Comparison of ENCODE assay signal across 1 cellular context in the genomic region with DNA sequence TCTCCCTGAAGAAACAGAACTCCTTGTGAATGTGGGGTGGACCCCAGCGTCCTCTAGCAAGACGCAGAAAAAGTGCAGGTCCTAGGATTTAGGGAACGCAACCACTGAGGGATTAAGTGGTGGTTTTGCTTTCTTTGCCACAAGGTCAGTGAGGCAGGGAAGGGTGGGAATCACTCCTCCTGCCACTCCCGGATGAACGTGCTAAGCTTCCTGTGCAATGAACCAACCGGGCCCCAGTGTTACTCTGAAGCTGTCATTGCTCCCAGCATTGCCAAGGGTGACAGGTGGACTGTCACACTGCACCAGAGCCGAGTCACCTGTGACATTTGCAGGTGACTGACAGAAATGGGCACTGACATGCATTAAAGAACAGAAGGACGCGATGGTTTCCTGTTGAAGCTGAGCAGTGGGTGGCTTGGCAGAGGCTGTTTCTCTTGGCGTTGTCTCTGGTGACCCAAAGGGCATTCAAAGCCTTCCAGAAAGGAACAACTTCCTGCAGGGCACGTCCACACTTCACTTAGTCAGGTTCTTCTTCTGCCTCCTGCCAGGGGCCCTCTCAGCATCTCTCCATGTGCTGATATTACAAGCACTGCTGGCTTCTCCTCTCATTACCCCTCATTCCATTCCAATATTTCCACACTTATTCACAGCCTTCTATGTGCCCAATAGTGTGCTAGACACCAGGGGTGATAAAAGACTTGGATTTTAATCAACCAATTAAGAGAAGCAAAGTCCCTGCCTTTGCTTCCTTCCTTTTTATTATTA.
TF ChIP-seq lines count a peak whose summit lies in the region.

No MANE protein-coding gene starts in this region.

TF ChIP-seq in HCT116, 20 proteins besides CTCF, POLR2A, EP300 and RAD21 (continued from another document):
- TF ChIP-seq, protein P1, sequence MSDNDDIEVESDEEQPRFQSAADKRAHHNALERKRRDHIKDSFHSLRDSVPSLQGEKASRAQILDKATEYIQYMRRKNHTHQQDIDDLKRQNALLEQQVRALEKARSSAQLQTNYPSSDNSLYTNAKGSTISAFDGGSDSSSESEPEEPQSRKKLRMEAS (IDR thresholded peaks at IDR 0.05), result no peak
- TF ChIP-seq POLR2AphosphoS5 (IDR thresholded peaks at IDR 0.05; ENCODE audit: low read depth, low read length) (no peak), CEBPB (IDR thresholded peaks at IDR 0.05; ENCODE audit: low read depth) (no peak), CBX3 (IDR thresholded peaks at IDR 0.05; ENCODE audit: low read depth) (no peak), ZNF274 (IDR thresholded peaks at IDR 0.05; ENCODE audit: low read depth, low read length) (no peak), EGR1 (IDR thresholded peaks at IDR 0.05; ENCODE audit: low read depth) (no peak)
TF ChIP-seq in HCT116: peak in this region for 0.
